In genomic region chr3:119139360-119139759, GRCh38 we compare ENCODE assay signal across 2 cellular contexts. TPM values are rescaled to one million over a fixed set of nuclear protein-coding genes. Genes with fewer than 3 reads are reported as not detected.
"Had no signal": no experiment of that assay in that cellular context is flagged by ENCODE, and none has a peak within 500 bp of the region (broad histone marks: within the 10 kb centered on the region; RNA-seq: fewer than 3 reads in every experiment).

No MANE protein-coding gene starts in this region.

RNA-seq across cellular contexts. Expression of gene TEX55, which starts 6.6 kb away (rescaled TPM):
- total RNA-seq: G401, GM12878 had no signal
- polyA plus RNA-seq: GM12878 had no signal

RNA-seq across cellular contexts. Expression of gene UPK1B, which starts 34.0 kb away (rescaled TPM):
- total RNA-seq: G401, GM12878 had no signal
- polyA plus RNA-seq: GM12878 had no signal
